In the genomic region with DNA sequence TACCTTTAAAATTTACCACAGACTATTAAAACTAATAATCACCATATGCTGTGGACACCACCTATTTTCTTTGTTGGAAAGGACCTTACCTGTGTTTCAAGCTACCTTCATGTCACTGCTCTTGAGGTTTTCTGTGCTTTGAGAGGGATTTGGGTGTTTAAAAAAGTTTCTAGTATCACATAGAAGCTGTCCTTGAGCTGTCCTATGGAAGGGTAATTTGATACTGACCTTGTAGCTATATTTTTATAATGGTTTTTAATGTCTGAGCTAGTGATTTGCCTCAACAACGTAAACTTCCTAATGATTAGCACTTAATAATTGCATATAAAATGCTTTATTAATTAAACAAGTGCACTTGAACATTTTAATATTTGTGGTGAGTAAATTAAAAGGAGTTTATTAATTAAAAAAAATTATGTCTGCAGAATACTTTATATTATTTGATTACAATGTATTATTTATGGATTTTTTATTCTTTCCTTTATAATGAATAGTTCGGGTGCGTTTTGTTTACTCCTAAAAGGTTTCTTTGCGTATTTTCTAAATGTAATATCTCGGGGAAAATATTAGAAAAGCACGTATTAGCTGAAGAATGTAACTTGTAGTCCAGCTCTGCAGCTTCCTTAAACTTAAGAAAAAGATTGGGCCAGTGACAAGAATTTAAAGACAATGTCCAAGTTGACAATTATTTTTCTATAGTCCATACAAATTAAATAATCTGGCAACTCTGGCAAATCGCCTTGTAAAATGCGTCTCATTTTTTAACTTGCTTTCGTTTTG, we compare ENCODE assay signal across 10 cellular contexts. TPM values are rescaled to one million over a fixed set of nuclear protein-coding genes. Genes with fewer than 3 reads are reported as not detected.
A peak's percentile ranks its signal among the peaks of the same experiment; 100 is the strongest.
DNase-seq lines count a peak whose midpoint lies in the region; ATAC-seq and FAIRE-seq lines count a peak whose summit lies in the region.
"Had no signal": no experiment of that assay in that cellular context is flagged by ENCODE, and none has a peak within 500 bp of the region (broad histone marks: within the 10 kb centered on the region; RNA-seq: fewer than 3 reads in every experiment).

No MANE protein-coding gene starts in this region.

- peaks cover 28% of the 10 kb centered on the region for H3K4me1 Mint-ChIP-seq in activated CD4-positive, alpha-beta T cell treated with anti-CD3 and anti-CD28 coated beads, Interleukin-2, amount 10 ng/mL, durations not matched to agents 7 days and 5 days
- peaks cover 52% of the 10 kb centered on the region for H3K4me1 Mint-ChIP-seq in stimulated activated naive CD8-positive, alpha-beta T cell treated with anti-CD3 and anti-CD28 coated beads, Interleukin-15, amount 100 ng/mL, for 72 hours

- H3K4me3 Mint-ChIP-seq in activated CD4-positive, alpha-beta T cell treated with anti-CD3 and anti-CD28 coated beads, Interleukin-2, amount 10 ng/mL, durations not matched to agents 7 days and 5 days: peak overlapping the region; percentile 69
- H3K4me3 Mint-ChIP-seq in stimulated activated naive CD8-positive, alpha-beta T cell treated with anti-CD3 and anti-CD28 coated beads, Interleukin-15, amount 100 ng/mL, for 72 hours: peak overlapping the region; percentile 72 to 73

- CTCF ChIA-PET in activated CD4-positive, alpha-beta T cell treated with anti-CD3 and anti-CD28 coated beads, Interleukin-2, amount 10 ng/mL, durations not matched to agents 7 days and 5 days (lab: Charles Lee): interaction anchor here (0.5 to 2.4 kb wide), 13 partner anchors 9 to 506 kb away, joined by 3 to 7 read pairs (median 4); no protein-coding TSS in a partner anchor

- no peaks in the 10 kb centered on the region for H3K9me3 Mint-ChIP-seq in activated CD4-positive, alpha-beta T cell treated with anti-CD3 and anti-CD28 coated beads, Interleukin-2, amount 10 ng/mL, durations not matched to agents 7 days and 5 days
- no peaks in the 10 kb centered on the region for H3K9me3 Mint-ChIP-seq in stimulated activated naive CD8-positive, alpha-beta T cell treated with anti-CD3 and anti-CD28 coated beads, Interleukin-15, amount 100 ng/mL, for 72 hours

- FAIRE-seq in endometrium (lab: Jason Lieb, UNC): peak; percentile 82

- no peak overlapping the region for H3K27ac Mint-ChIP-seq in activated CD4-positive, alpha-beta T cell treated with anti-CD3 and anti-CD28 coated beads, Interleukin-2, amount 10 ng/mL, durations not matched to agents 7 days and 5 days
- peak overlapping the region in 1 of 2 donors; percentile 6 for H3K27ac Mint-ChIP-seq in stimulated activated naive CD8-positive, alpha-beta T cell treated with anti-CD3 and anti-CD28 coated beads, Interleukin-15, amount 100 ng/mL, for 72 hours

- no peak for ATAC-seq in stimulated activated naive CD8-positive, alpha-beta T cell treated with anti-CD3 and anti-CD28 coated beads, Interleukin-15, amount 100 ng/mL, for 72 hours
- ATAC-seq in HG03045 (IDR thresholded peaks at IDR 0.05; ENCODE audit: unreplicated experiment): no peak

- H3K27me3 Mint-ChIP-seq in activated CD4-positive, alpha-beta T cell treated with anti-CD3 and anti-CD28 coated beads, Interleukin-2, amount 10 ng/mL, durations not matched to agents 7 days and 5 days: peaks cover 81% of the 10 kb centered on the region
- H3K27me3 Mint-ChIP-seq in stimulated activated naive CD8-positive, alpha-beta T cell treated with anti-CD3 and anti-CD28 coated beads, Interleukin-15, amount 100 ng/mL, for 72 hours: peaks cover 96% of the 10 kb centered on the region

- POLR2A ChIA-PET in activated CD4-positive, alpha-beta T cell treated with anti-CD3 and anti-CD28 coated beads, Interleukin-2, amount 10 ng/mL, durations not matched to agents 7 days and 5 days (lab: Charles Lee): no interaction called here

- no peaks in the 10 kb centered on the region for H3K36me3 Mint-ChIP-seq in activated CD4-positive, alpha-beta T cell treated with anti-CD3 and anti-CD28 coated beads, Interleukin-2, amount 10 ng/mL, durations not matched to agents 7 days and 5 days (ENCODE audit: low read depth)

- DNase-seq in activated CD4-positive, alpha-beta T cell treated with anti-CD3 and anti-CD28 coated beads, Interleukin-2, amount 10 ng/mL, durations not matched to agents 7 days and 5 days: no peak
- DNase-seq in activated CD4-positive, alpha-beta T cell treated with anti-CD3 and anti-CD28 coated beads, Interleukin-2, amount 50 U/mL, for 1 hour: no peak
- no peak for DNase-seq in stimulated activated naive CD8-positive, alpha-beta T cell treated with anti-CD3 and anti-CD28 coated beads, Interleukin-15, amount 100 ng/mL, for 72 hours
- DNase-seq in HT-29 (ENCODE audit: low spot score): no peak
- DNase-seq: activated CD4-positive, alpha-beta T cell treated with anti-CD3 and anti-CD28 coated beads, Interleukin-2, amount 50 U/mL, for 48 hours; AML-193; NCI-H2171; stimulated activated CD4-positive, alpha-beta T cell treated with anti-CD3 and anti-CD28 coated beads, Interleukin-12 subunit alpha, Interleukin-12 subunit beta, amount 100 ng/mL, for 4 hours had no signal

RNA-seq across cellular contexts. Expression of a gene that starts 2.3 kb away (rescaled TPM):
- not detected for total RNA-seq in activated CD4-positive, alpha-beta T cell treated with anti-CD3 and anti-CD28 coated beads, Interleukin-2, amount 10 ng/mL, durations not matched to agents 7 days and 5 days
- not detected in 2 replicates for total RNA-seq in HT-29 (2014; rRNA removed; shearing (Covaris generic))

RNA-seq across cellular contexts. Expression of a gene that starts 9.3 kb away (rescaled TPM):
- total RNA-seq in activated CD4-positive, alpha-beta T cell treated with anti-CD3 and anti-CD28 coated beads, Interleukin-2, amount 10 ng/mL, durations not matched to agents 7 days and 5 days: not detected
- not detected in 2 replicates for total RNA-seq in HT-29 (2014; rRNA removed; shearing (Covaris generic))

RNA-seq across cellular contexts. Expression of a gene that starts 15.2 kb away (rescaled TPM):
- total RNA-seq in activated CD4-positive, alpha-beta T cell treated with anti-CD3 and anti-CD28 coated beads, Interleukin-2, amount 10 ng/mL, durations not matched to agents 7 days and 5 days: not detected
- total RNA-seq in HT-29 (2014; rRNA removed; shearing (Covaris generic)): not detected in 2 replicates

RNA-seq across cellular contexts. Expression of a gene that starts 19.5 kb away (rescaled TPM):
- total RNA-seq in activated CD4-positive, alpha-beta T cell treated with anti-CD3 and anti-CD28 coated beads, Interleukin-2, amount 10 ng/mL, durations not matched to agents 7 days and 5 days: not detected
- not detected in 2 replicates for total RNA-seq in HT-29 (2014; rRNA removed; shearing (Covaris generic))

RNA-seq across cellular contexts. Expression of a gene that starts 24.7 kb away (rescaled TPM):
- total RNA-seq in activated CD4-positive, alpha-beta T cell treated with anti-CD3 and anti-CD28 coated beads, Interleukin-2, amount 10 ng/mL, durations not matched to agents 7 days and 5 days: not detected
- total RNA-seq in HT-29 (2014; rRNA removed; shearing (Covaris generic)): not detected in 2 replicates
